ENCODE assay signal across 25 cellular contexts in the genomic region with DNA sequence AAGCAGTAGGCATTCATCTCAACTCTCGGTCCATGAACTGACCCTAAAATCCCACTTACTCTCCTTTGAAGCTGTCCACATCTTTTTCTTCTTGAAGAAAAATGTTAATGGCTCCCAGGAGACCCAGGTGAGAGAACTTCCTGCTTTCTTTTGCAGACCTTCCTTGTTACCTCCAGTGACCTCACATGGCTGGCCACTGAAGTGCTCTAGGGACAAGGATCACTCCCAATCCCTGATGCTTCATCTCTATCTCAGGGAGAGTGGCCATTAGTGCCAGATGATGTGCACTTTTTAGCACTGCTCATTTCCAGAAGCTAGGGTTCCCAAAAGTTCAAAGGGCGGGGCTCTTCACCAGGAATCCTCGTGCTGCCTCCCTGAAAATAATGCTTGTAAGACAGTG. TPM values are rescaled to one million over a fixed set of nuclear protein-coding genes. Genes with fewer than 3 reads are reported as not detected.
DNase-seq lines count a peak whose midpoint lies in the region; ATAC-seq and TF ChIP-seq lines count a peak whose summit lies in the region.
"Had no signal": no experiment of that assay in that cellular context is flagged by ENCODE, and none has a peak within 500 bp of the region (broad histone marks: within the 10 kb centered on the region; RNA-seq: fewer than 3 reads in every experiment).

No MANE protein-coding gene starts in this region.

- TF ChIP-seq EP300 in sigmoid colon (IDR thresholded peaks at IDR 0.05) = no peak

- H3K4me3 ChIP-seq in right cardiac atrium (ENCODE audit: low read length) = no peak overlapping the region
- no peak overlapping the region for H3K4me3 ChIP-seq in left lung
- H3K4me3 ChIP-seq in sigmoid colon = no peak overlapping the region
- no peak overlapping the region for H3K4me3 ChIP-seq in aorta (ENCODE audit: low read length in 2 of 2)
- H3K4me3 ChIP-seq: adrenal gland; BLaER1 treated with 17β-estradiol and CSF1 and Interleukin-3, amounts not matched to agents 10 nM and 100 nM; cardiac muscle cell; pancreas had no signal

- H3K4me3 Mint-ChIP-seq in stimulated activated effector memory CD8-positive, alpha-beta T cell treated with anti-CD3 and anti-CD28 coated beads, Interleukin-12 subunit alpha, Interleukin-12 subunit beta, amount 100 ng/mL, for 72 hours = no peak overlapping the region
- H3K4me3 Mint-ChIP-seq: activated CD4-positive, alpha-beta T cell treated with anti-CD3 and anti-CD28 coated beads, Interleukin-2, amount 10 ng/mL, durations not matched to agents 24 days and 14 days; activated T-cell treated with anti-CD3 and anti-CD28 coated beads, Interleukin-2, amount 50 U/mL, for 4 hours had no signal

- H3K4me1 ChIP-seq in right cardiac atrium (ENCODE audit: control insufficient read depth, insufficient read depth, low read length) (peaks cover 27% of the 10 kb centered on the region), left lung (peaks cover 39 to 60% of the 10 kb centered on the region in 2 donors), sigmoid colon (peaks cover 0 to 71% (median 67%) of the 10 kb centered on the region in 4 donors), aorta (ENCODE audit: control insufficient read depth in 1 of 2, insufficient read depth in 2 of 2, low read length in 2 of 2) (peaks cover 8 to 13% of the 10 kb centered on the region in 2 donors)

- H3K36me3 Mint-ChIP-seq in stimulated activated effector memory CD8-positive, alpha-beta T cell treated with anti-CD3 and anti-CD28 coated beads, Interleukin-12 subunit alpha, Interleukin-12 subunit beta, amount 100 ng/mL, for 72 hours = no peaks in the 10 kb centered on the region

- ATAC-seq in right cardiac atrium (no peak), left cardiac atrium (no peak), left lung (no peak), aorta (ENCODE audit: low FRiP score) (no peak), GM21381 (IDR thresholded peaks at IDR 0.05; ENCODE audit: unreplicated experiment) (no peak)
- no peak for ATAC-seq in stimulated activated effector memory CD8-positive, alpha-beta T cell treated with anti-CD3 and anti-CD28 coated beads, Interleukin-12 subunit alpha, Interleukin-12 subunit beta, amount 100 ng/mL, for 72 hours
- ATAC-seq: activated T-cell treated with anti-CD3 and anti-CD28 coated beads, Interleukin-2, amount 50 U/mL, for 4 hours had no signal

- H3K36me3 ChIP-seq in left lung = no peaks in the 10 kb centered on the region
- no peaks in the 10 kb centered on the region for H3K36me3 ChIP-seq in sigmoid colon
- H3K36me3 ChIP-seq in aorta (ENCODE audit: control insufficient read depth in 1 of 2, insufficient read depth in 2 of 2, low read length in 1 of 2) = no peaks in the 10 kb centered on the region
- H3K36me3 ChIP-seq: adrenal gland; BLaER1 treated with 17β-estradiol and CSF1 and Interleukin-3, amounts not matched to agents 10 nM and 100 nM; cardiac muscle cell; pancreas had no signal

- H3K27ac Mint-ChIP-seq in stimulated activated effector memory CD8-positive, alpha-beta T cell treated with anti-CD3 and anti-CD28 coated beads, Interleukin-12 subunit alpha, Interleukin-12 subunit beta, amount 100 ng/mL, for 72 hours = no peak overlapping the region
- H3K27ac Mint-ChIP-seq: activated CD4-positive, alpha-beta T cell treated with anti-CD3 and anti-CD28 coated beads, Interleukin-2, amount 10 ng/mL, durations not matched to agents 24 days and 14 days had no signal

- TF ChIP-seq CTCF in left lung (IDR thresholded peaks at IDR 0.05) (no peak), sigmoid colon (IDR thresholded peaks at IDR 0.05) (no peak)

- DNase-seq in right cardiac atrium = no peak
- DNase-seq in left cardiac atrium = no peak
- DNase-seq in left lung = no peak
- DNase-seq in sigmoid colon = no peak
- DNase-seq in aorta = no peak
- no peak for DNase-seq in KBM-7
- no peak for DNase-seq in stimulated activated effector memory CD8-positive, alpha-beta T cell treated with anti-CD3 and anti-CD28 coated beads, Interleukin-12 subunit alpha, Interleukin-12 subunit beta, amount 100 ng/mL, for 72 hours (ENCODE audit: low spot score in 2 of 2)
- DNase-seq: activated CD4-positive, alpha-beta T cell treated with anti-CD3 and anti-CD28 coated beads, Interleukin-2, amount 10 ng/mL, durations not matched to agents 24 days and 14 days; activated naive CD4-positive, alpha-beta T cell; activated T-cell treated with anti-CD3 and anti-CD28 coated beads, Interleukin-2, amount 50 U/mL, for 4 hours; adrenal gland; COR-L47; midbrain; NCI-H1105 treated with DMSO at 0.1 percent for 48 hours; NCI-H2029 treated with DMSO at 0.1 percent for 48 hours; NCI-H345; NCI-H82; pancreas; SK-N-SH; T-helper 2 cell had no signal

- no peak for TF ChIP-seq POLR2A in sigmoid colon (IDR thresholded peaks at IDR 0.05)

- WGBS in right cardiac atrium = 65% methylated on average over 3 of the region's 3 CpGs
- WGBS in sigmoid colon, 2 donors = 84 to 85% methylated on average over 3 of the region's 3 CpGs
- 79 to 80% methylated on average over 3 of the region's 3 CpGs for WGBS in aorta, 2 donors

- H3K27me3 ChIP-seq in right cardiac atrium (ENCODE audit: control insufficient read depth, insufficient read depth) (no peaks in the 10 kb centered on the region), left lung (no peaks in the 10 kb centered on the region), sigmoid colon (no peaks in the 10 kb centered on the region), aorta (ENCODE audit: control insufficient read depth in 1 of 2, insufficient read depth in 2 of 2, low read length in 1 of 2) (no peaks in the 10 kb centered on the region)
- H3K27me3 ChIP-seq: adrenal gland, cardiac muscle cell, pancreas had no signal

- intact Hi-C loops in right cardiac atrium (cut with DNase I) (no loop called here), left cardiac atrium (cut with DNase I) (no loop called here), left lung (cut with DNase I) (no loop called here), sigmoid colon (cut with DNase I) (no loop called here), aorta (cut with DNase I) (loop anchor here in 1 of 2 donors (10.0 kb wide), 1 partner anchor 413 kb away; no protein-coding TSS in a partner anchor)

- H3K9me3 ChIP-seq in right cardiac atrium (ENCODE audit: control insufficient read depth, low read length) (no peaks in the 10 kb centered on the region), left lung (no peaks in the 10 kb centered on the region), sigmoid colon (no peaks in the 10 kb centered on the region), aorta (ENCODE audit: control insufficient read depth, low read length) (no peaks in the 10 kb centered on the region)
- H3K9me3 ChIP-seq: adrenal gland; BLaER1 treated with 17β-estradiol and CSF1 and Interleukin-3, amounts not matched to agents 10 nM and 100 nM; pancreas; SK-N-SH had no signal

- H3K27ac ChIP-seq in right cardiac atrium (ENCODE audit: low read length) = peak overlapping the region; percentile 67
- H3K27ac ChIP-seq in left lung = peak overlapping the region; percentile 41 to 48
- H3K27ac ChIP-seq in sigmoid colon = peak overlapping the region; percentile 68 to 79 (median 75)
- H3K27ac ChIP-seq in aorta (ENCODE audit: low read depth in 1 of 2, low read length in 2 of 2) = peak overlapping the region; percentile 50 to 67
- H3K27ac ChIP-seq: BLaER1 treated with 17β-estradiol and CSF1 and Interleukin-3, amounts not matched to agents 10 nM and 100 nM; cardiac muscle cell; HL-60; pancreas; RWPE1 had no signal

- no peaks in the 10 kb centered on the region for H3K4me1 Mint-ChIP-seq in stimulated activated effector memory CD8-positive, alpha-beta T cell treated with anti-CD3 and anti-CD28 coated beads, Interleukin-12 subunit alpha, Interleukin-12 subunit beta, amount 100 ng/mL, for 72 hours
- H3K4me1 Mint-ChIP-seq: activated CD4-positive, alpha-beta T cell treated with anti-CD3 and anti-CD28 coated beads, Interleukin-2, amount 10 ng/mL, durations not matched to agents 24 days and 14 days had no signal

- no peaks in the 10 kb centered on the region for H3K9me3 Mint-ChIP-seq in stimulated activated effector memory CD8-positive, alpha-beta T cell treated with anti-CD3 and anti-CD28 coated beads, Interleukin-12 subunit alpha, Interleukin-12 subunit beta, amount 100 ng/mL, for 72 hours
- H3K9me3 Mint-ChIP-seq: activated CD4-positive, alpha-beta T cell treated with anti-CD3 and anti-CD28 coated beads, Interleukin-2, amount 10 ng/mL, durations not matched to agents 24 days and 14 days; activated T-cell treated with anti-CD3 and anti-CD28 coated beads, Interleukin-2, amount 50 U/mL, for 4 hours had no signal

- in situ Hi-C loops in KBM-7 (cut with MboI; ENCODE audit: low pct_unique_long_range_greater_than_20kb, low sequenced_read_pairs) = loop anchor here (25.0 kb wide), 1 partner anchor 191 kb away; no protein-coding TSS in a partner anchor

RNA-seq across cellular contexts. Expression of a gene that starts 16.2 kb away (rescaled TPM):
- 10 to 100 TPM; 16.2 to 26.6 (median 16.8) TPM for total RNA-seq in right cardiac atrium
- polyA plus RNA-seq in right cardiac atrium = 7.3 TPM
- total RNA-seq in left cardiac atrium = 10 to 100 TPM; 13.3 to 43.4 TPM
- 10 to 100 TPM; 73.5 to 92.8 TPM for total RNA-seq in left lung
- total RNA-seq in sigmoid colon = 10 to 100 TPM in 2 of 4 donors, 1 to 10 TPM in 2; 5.1 to 16.1 (median 8.4) TPM
- 10 to 100 TPM in 1 of 3 donors, 1 to 10 TPM in 2; 2.4 to 14.2 (median 4.9) TPM for polyA plus RNA-seq in sigmoid colon
- total RNA-seq in aorta = 10 to 100 TPM; 33.3 to 37.3 TPM
- 10 to 100 TPM in 1 of 2 donors, 1 to 10 TPM in 1; 2.9 to 26.7 TPM for polyA plus RNA-seq in aorta
- total RNA-seq: activated CD4-positive, alpha-beta T cell treated with anti-CD3 and anti-CD28 coated beads, Interleukin-2, amount 10 ng/mL, durations not matched to agents 24 days and 14 days had no signal
